Comparison of ENCODE assay signal across 14 cellular contexts in genomic region chr17:10628756-10629155, GRCh38. TPM values are rescaled to one million over a fixed set of nuclear protein-coding genes. Genes with fewer than 3 reads are reported as not detected.
A peak's percentile ranks its signal among the peaks of the same experiment; 100 is the strongest.
DNase-seq lines count a peak whose midpoint lies in the region; ATAC-seq, FAIRE-seq and TF ChIP-seq lines count a peak whose summit lies in the region.
"Had no signal": no experiment of that assay in that cellular context is flagged by ENCODE, and none has a peak within 500 bp of the region (broad histone marks: within the 10 kb centered on the region; RNA-seq: fewer than 3 reads in every experiment).

No MANE protein-coding gene starts in this region.

- no TSS peak for BruUV-seq in K562 (replicated peaks; lab: Mats Ljungman, UMichigan)

- no peak overlapping the region for H2BK120ac ChIP-seq in H9 (ENCODE audit: low read depth, low read length, poor library complexity, severe bottlenecking)

- H3K4ac ChIP-seq in H9 (ENCODE audit: low read depth, low read length) = no peak overlapping the region

- no peaks in the 10 kb centered on the region for H3K4me1 ChIP-seq in H9 (ENCODE audit: insufficient read depth, low read length)
- no peaks in the 10 kb centered on the region for H3K4me1 ChIP-seq in K562 (replicated peaks in 1 of 2; ENCODE audit: control insufficient read depth in 2 of 2, insufficient read depth in 2 of 2, low read length in 2 of 2)
- no peaks in the 10 kb centered on the region for H3K4me1 ChIP-seq in adrenal gland (replicated peaks in 1 of 2)

- H3K4me2 ChIP-seq in H9 (ENCODE audit: insufficient read depth, insufficient read length, low read length) (no peak overlapping the region), K562 (ENCODE audit: insufficient read depth, low read length) (no peak overlapping the region)

- H4K91ac ChIP-seq in H9 (ENCODE audit: insufficient read length, low read depth, low read length) = no peak overlapping the region

- H3K27me3 Mint-ChIP-seq in H9 (ENCODE audit: low read depth) (peaks cover 1% of the 10 kb centered on the region; the same call in 1 of the 2 replicates), neural crest cell (ENCODE audit: low read depth) (no peaks in the 10 kb centered on the region)

- no peaks in the 10 kb centered on the region for H3K23me2 ChIP-seq in H9 (ENCODE audit: insufficient read length, low read depth, low read length, poor library complexity, severe bottlenecking)

- no peak overlapping the region for H3K9ac ChIP-seq in H9 (ENCODE audit: extremely low read depth, insufficient read length, low read length)
- H3K9ac ChIP-seq in K562 (ENCODE audit: insufficient read depth in 1 of 2, low read depth in 2 of 2, low read length in 2 of 2) = no peak overlapping the region

- H2AK5ac ChIP-seq in H9 (ENCODE audit: insufficient read length, low read length) = no peak overlapping the region

- FAIRE-seq in K562 (lab: Jason Lieb, UNC) = no peak
- FAIRE-seq: small intestine had no signal

- DNase-seq in NCI-H82 (lab: John Stamatoyannopoulos, UW) (peak; percentile 38), NCI-H82 treated with DMSO at 0.1 percent for 48 hours (lab: John Stamatoyannopoulos, UW; ENCODE audit: unreplicated experiment) (no peak), H9 (peak; percentile 76), K562 (ENCODE audit: extremely low read depth in 1 of 4, low spot score in 3 of 4) (peak; percentile 43 to 60 (median 52)), neural crest cell (ENCODE audit: low read depth, low spot score) (no peak), hypothalamus (lab: John Stamatoyannopoulos, UW) (no peak), adrenal gland (no peak)
- DNase-seq: ACHN; head of caudate nucleus; NK-92 treated with Interleukin-12 subunit alpha and Interleukin-12 subunit beta, amount 100 ng/mL, for 24 hours; small intestine had no signal

- H3K9me3 Mint-ChIP-seq in H9 (no peaks in the 10 kb centered on the region; a peak in 1 of 5 replicates), neural crest cell (no peaks in the 10 kb centered on the region)
- H3K9me3 Mint-ChIP-seq: T-helper 2 cell treated with Interferon-gamma antibody and Interleukin-4, amounts not matched to agents 5 μg/mL and 100 μg/mL, for 36 hours had no signal

- H2BK20ac ChIP-seq in H9 (ENCODE audit: low read depth, low read length, poor library complexity, severe bottlenecking) = no peak overlapping the region

- in situ Hi-C loops in K562 (cut with MboI) = no loop called here

- TF ChIP-seq POLR2A in K562 (conservative IDR thresholded peaks at IDR 0.05) (no peak), adrenal gland (IDR thresholded peaks at IDR 0.05) (no peak)

- no peak for TF ChIP-seq RAD21 in K562 (CRISPR knock-in tag; conservative IDR thresholded peaks at IDR 0.05 in 1 of 2, IDR thresholded peaks at IDR 0.05 in 1 of 2)

- TF ChIP-seq EP300 in K562 (IDR thresholded peaks at IDR 0.05; ENCODE audit: low read length) = no peak

- no peak overlapping the region for H4K8ac ChIP-seq in H9 (replicated peaks; ENCODE audit: insufficient read length, low read depth, low read length)

- H2BK12ac ChIP-seq in H9 (ENCODE audit: insufficient read length, low read depth, low read length) = no peak overlapping the region

- H3K4me1 Mint-ChIP-seq in H9 = no peaks in the 10 kb centered on the region
- no peaks in the 10 kb centered on the region for H3K4me1 Mint-ChIP-seq in neural crest cell

- no peak overlapping the region for H3K23ac ChIP-seq in H9 (ENCODE audit: insufficient read length, low read depth, low read length)

- no peak overlapping the region for H2BK5ac ChIP-seq in H9 (ENCODE audit: insufficient read length, low read length)

- H3K9me3 ChIP-seq in H9 (ENCODE audit: control insufficient read depth, low read depth, low read length) (no peaks in the 10 kb centered on the region), K562 (replicated peaks; ENCODE audit: control insufficient read depth, insufficient read depth, low read depth, low read length) (no peaks in the 10 kb centered on the region), adrenal gland (replicated peaks in 1 of 3) (no peaks in the 10 kb centered on the region)

- H3K4me3 ChIP-seq in K562 (no peak overlapping the region), adrenal gland (no peak overlapping the region)
- H3K4me3 ChIP-seq: coronary artery had no signal

- no peak overlapping the region for H3K18ac ChIP-seq in H9 (ENCODE audit: insufficient read length, low read depth, low read length)

- CTCF ChIA-PET in K562 (lab: Yijun Ruan, JAX; ENCODE audit: low intra/inter-chr PET ratio) = no interaction called here

- H3K36me3 Mint-ChIP-seq in H9 (ENCODE audit: insufficient read depth in 1 of 3, low read depth in 3 of 3) (peaks cover 5 to 13% (median 12%) of the 10 kb centered on the region in 3 experiments; a peak in 6 of 7 replicates), neural crest cell (ENCODE audit: low read depth) (peaks cover 7% of the 10 kb centered on the region)

- no CpG with 5 or more reads among the region's 13 CpGs for WGBS in H9 (ENCODE audit: extremely low coverage, insufficient read length, low lambda C conversion rate)
- WGBS in K562 (ENCODE audit: insufficient coverage, low coverage, missing lambda C conversion rate) = 7% methylated on average over 8 of the region's 13 CpGs
- WGBS in adrenal gland, 4 donors = 81 to 85% (median 83%) methylated on average over 13 of the region's 13 CpGs

- intact Hi-C loops in K562 (cut with micrococcal nuclease) (no loop called here), adrenal gland (cut with DNase I) (no loop called here)

- TF ChIP-seq CTCF in H9 (conservative IDR thresholded peaks at IDR 0.05) (peak; percentile 85), K562 (IDR thresholded peaks at IDR 0.05 in 2 of 3, conservative IDR thresholded peaks at IDR 0.05 in 1 of 3; ENCODE audit: insufficient read depth in 2 of 3, low read depth in 1 of 3, low read length in 3 of 3) (peak; percentile 50 to 68 (median 62)), neural crest cell (conservative IDR thresholded peaks at IDR 0.05) (peak; percentile 48), adrenal gland (IDR thresholded peaks at IDR 0.05) (peak in 1 of 6 experiments; percentile 10)

- H3K27ac Mint-ChIP-seq in H9 (no peak overlapping the region), neural crest cell (ENCODE audit: unreplicated experiment) (no peak overlapping the region)
- H3K27ac Mint-ChIP-seq: T-helper 2 cell treated with Interferon-gamma antibody and Interleukin-4, amounts not matched to agents 5 μg/mL and 100 μg/mL, for 36 hours had no signal

- H3K4me3 Mint-ChIP-seq in H9 = no peak overlapping the region
- H3K4me3 Mint-ChIP-seq in neural crest cell = no peak overlapping the region
- H3K4me3 Mint-ChIP-seq: T-helper 2 cell treated with Interferon-gamma antibody and Interleukin-4, amounts not matched to agents 5 μg/mL and 100 μg/mL, for 36 hours had no signal

- no peaks in the 10 kb centered on the region for H4K20me1 ChIP-seq in H9 (ENCODE audit: control insufficient read depth, insufficient read depth, insufficient read length)
- 0 out of 2 replicates have a peak, but pooled peaks cover 3% of the 10 kb centered on the region for H4K20me1 ChIP-seq in K562 (replicated peaks; ENCODE audit: control insufficient read depth, insufficient read depth, low read length)

- H3K56ac ChIP-seq in H9 (ENCODE audit: insufficient read length, low read depth, low read length) = no peak overlapping the region

- no peaks in the 10 kb centered on the region for H3K36me3 ChIP-seq in K562 (ENCODE audit: control insufficient read depth, insufficient read depth, low read length)
- no peaks in the 10 kb centered on the region for H3K36me3 ChIP-seq in adrenal gland (replicated peaks in 1 of 2)

- H4K5ac ChIP-seq in H9 (ENCODE audit: insufficient read length, low read depth, low read length) = no peak overlapping the region

- no peaks in the 10 kb centered on the region for H3K79me2 ChIP-seq in H9 (ENCODE audit: insufficient read depth, low read length)
- H3K79me2 ChIP-seq in K562 (ENCODE audit: control insufficient read depth, insufficient read depth, low read length) = no peaks in the 10 kb centered on the region

- H3K14ac ChIP-seq in H9 (ENCODE audit: insufficient read depth, low read length) = no peak overlapping the region

- H3K27me3 ChIP-seq in H9 (ENCODE audit: insufficient read depth, low read length) (no peaks in the 10 kb centered on the region), K562 (ENCODE audit: control insufficient read depth in 2 of 2, insufficient read depth in 2 of 2, low read length in 2 of 2) (peaks cover 0 to 23% of the 10 kb centered on the region in 2 experiments; a peak in 3 of 5 replicates), adrenal gland (no peaks in the 10 kb centered on the region)

- H3K9me1 ChIP-seq in K562 (ENCODE audit: control insufficient read depth, insufficient read depth, low read length) = no peaks in the 10 kb centered on the region

- ATAC-seq in K562 (peak; percentile 81), HG03378 (IDR thresholded peaks at IDR 0.05; ENCODE audit: unreplicated experiment) (no peak)

- H3K27ac ChIP-seq in H9 (ENCODE audit: insufficient read length, low read depth, low read length) (no peak overlapping the region), K562 (ENCODE audit: extremely low read depth, low read depth, low read length) (no peak overlapping the region), adrenal gland (no peak overlapping the region)
- H3K27ac ChIP-seq: coronary artery had no signal

- H2AFZ ChIP-seq in H9 (ENCODE audit: low read length) (no peak overlapping the region), K562 (ENCODE audit: low read depth, low read length) (no peak overlapping the region)

- no peak overlapping the region for H3T11ph ChIP-seq in H9 (ENCODE audit: low read length)

- H2BK15ac ChIP-seq in H9 (ENCODE audit: low read depth, low read length) = no peak overlapping the region

- POLR2A ChIA-PET in K562 (lab: Yijun Ruan, JAX) = no interaction called here

- no peaks in the 10 kb centered on the region for H3K79me1 ChIP-seq in H9 (ENCODE audit: insufficient read depth, low read depth, low read length, poor library complexity, severe bottlenecking)

RNA-seq across cellular contexts. Expression of gene MYH3, which starts 28.4 kb away (rescaled TPM):
- total RNA-seq in H9 (2021) = 1.9 and 2.9 TPM in 2 replicates
- total RNA-seq in K562 (2011; cell fraction: chromatin; rRNA removed; ENCODE audit: low replicate concordance) = 2.1 and 3.5 TPM in 2 replicates
- total RNA-seq in K562 (2011; cell fraction: nucleolus; rRNA removed) = 2.7 and 3.3 TPM in 2 replicates
- 1.6 and 2.5 TPM in 2 replicates for total RNA-seq in K562 (2011; cell fraction: nucleoplasm; rRNA removed)
- 0.12 and 0.36 TPM in 2 replicates for total RNA-seq in K562 (2014; rRNA removed)
- 0.38 and 0.44 TPM in 2 replicates for total RNA-seq in K562 (2014; rRNA removed; fragmentation: Illumina TruSeq; extraction: Trizol)
- total RNA-seq in K562 (2015; rRNA removed; fragmentation: Illumina TruSeq; extraction: Trizol) = 0.30 and 0.51 TPM in 2 replicates
- total RNA-seq in K562 (2021) = 0.07 and 0.35 TPM in 2 replicates
- polyA plus RNA-seq in K562 (2011; rRNA removed) = 0.75 and 0.91 TPM in 2 replicates
- 0.12 and 0.49 TPM in 2 replicates for polyA plus RNA-seq in K562 (2011; cell fraction: cytosol; rRNA removed)
- polyA plus RNA-seq in K562 (2011; cell fraction: nucleus; rRNA removed) = 1.7 and 2.6 TPM in 2 replicates
- 0.17 and 0.26 TPM in 2 replicates for polyA plus RNA-seq in K562 (2012)
- 0.44 and 0.51 TPM in 2 replicates for polyA plus RNA-seq in K562 (2014; fragmentation: Illumina TruSeq; extraction: Trizol)
- polyA plus RNA-seq in K562 (2014; fragmentation: Nextera tagmentation; extraction: Ambion mirVana) = under 1 TPM in 1 of 2 experiments, not detected in 1; 0.31 TPM
- polyA plus RNA-seq in K562 (2014; rRNA removed) = 0.22 and 0.24 TPM in 2 replicates
- 0.21 and 0.90 TPM in 2 replicates for polyA minus RNA-seq in K562 (2011; rRNA and poly(A)+ RNA removed)
- not detected in 2 replicates for polyA minus RNA-seq in K562 (2011; cell fraction: cytosol; rRNA and poly(A)+ RNA removed)
- polyA minus RNA-seq in K562 (2011; cell fraction: nucleus; rRNA and poly(A)+ RNA removed) = 0.78 and 1.3 TPM in 2 replicates
- total RNA-seq in neural crest cell = 3.6 and 3.8 TPM in 2 replicates
- 1 to 10 TPM in 2 of 8 donors, under 1 TPM in 5, not detected in 1; 0.43 to 2.3 (median 0.74) TPM for total RNA-seq in adrenal gland
- polyA plus RNA-seq in adrenal gland = 1 to 10 TPM in 2 of 3 donors, under 1 TPM in 1; 0.62 to 9.3 (median 3.9) TPM

Comparison
In these comparisons a context has a peak if more than half of its experiments do, and no peak if none do; other contexts are left out.
1. DNase-seq: peak in NCI-H82 (single experiment), H9 (single experiment) and K562 (4 of 4); none in NCI-H82 treated with DMSO at 0.1 percent for 48 hours (single experiment), neural crest cell (single experiment), hypothalamus (0 of 51) and adrenal gland (0 of 7).